Comparison of ENCODE assay signal across 1 cellular context in the genomic region with DNA sequence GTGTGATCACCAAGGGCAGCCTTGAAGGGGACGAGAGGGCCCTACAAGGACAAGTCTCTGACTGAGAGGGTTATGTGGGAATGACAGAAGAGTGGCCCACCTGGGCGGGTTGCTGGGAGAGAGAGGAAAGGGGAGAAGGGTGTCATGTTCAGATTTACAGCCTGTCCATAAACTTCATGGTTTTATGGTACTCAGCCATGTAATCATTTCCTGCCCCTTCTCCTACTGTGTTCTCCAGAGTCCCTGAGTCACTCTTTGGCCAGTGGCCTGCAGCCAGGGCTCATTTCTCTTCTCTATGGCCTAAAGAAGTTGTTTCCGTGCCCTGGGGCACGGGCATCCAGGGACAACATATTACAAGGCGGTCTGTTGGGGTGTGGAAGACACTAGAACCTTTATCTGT.
TF ChIP-seq lines count a peak whose summit lies in the region.

No MANE protein-coding gene starts in this region.

TF ChIP-seq in HEK293, 187 proteins besides CTCF, POLR2A, EP300 and RAD21 (continued from another document and continues in another):
- TF ChIP-seq, protein P1, sequence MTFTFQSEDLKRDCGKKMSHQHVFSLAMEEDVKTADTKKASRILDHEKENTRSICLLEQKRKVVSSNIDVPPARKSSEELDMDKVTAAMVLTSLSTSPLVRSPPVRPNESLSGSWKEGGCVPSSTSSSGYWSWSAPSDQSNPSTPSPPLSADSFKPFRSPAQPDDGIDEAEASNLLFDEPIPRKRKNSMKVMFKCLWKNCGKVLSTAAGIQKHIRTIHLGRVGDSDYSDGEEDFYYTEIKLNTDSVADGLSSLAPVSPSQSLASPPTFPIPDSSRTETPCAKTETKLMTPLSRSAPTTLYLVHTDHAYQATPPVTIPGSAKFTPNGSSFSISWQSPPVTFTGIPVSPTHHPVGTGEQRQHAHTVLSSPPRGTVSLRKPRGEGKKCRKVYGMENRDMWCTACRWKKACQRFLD (tag by site-specific recombination; IDR thresholded peaks at IDR 0.05) = no peak
- TF ChIP-seq BCL11A (tag by site-specific recombination; IDR thresholded peaks at IDR 0.05; ENCODE audit: low read depth) (peak; percentile 82; the same call in 1 of the 2 replicates), ZBTB17 (tag by site-specific recombination; IDR thresholded peaks at IDR 0.05) (no peak), ZNF223 (tag by site-specific recombination; IDR thresholded peaks at IDR 0.05) (no peak), ZNF529 (tag by site-specific recombination; IDR thresholded peaks at IDR 0.05; ENCODE audit: insufficient replicate concordance) (peak; percentile 20), FEZF1 (tag by site-specific recombination; IDR thresholded peaks at IDR 0.05) (peak; percentile 93), ZSCAN16 (tag by site-specific recombination; IDR thresholded peaks at IDR 0.05) (no peak), OVOL3 (tag by site-specific recombination; IDR thresholded peaks at IDR 0.05) (peak; percentile 81), ZNF174 (tag by site-specific recombination; IDR thresholded peaks at IDR 0.05) (no peak), ZNF132 (tag by site-specific recombination; IDR thresholded peaks at IDR 0.05; ENCODE audit: borderline replicate concordance) (no peak), ZNF571 (tag by site-specific recombination; IDR thresholded peaks at IDR 0.05) (no peak), HOXD13 (CRISPR knock-in tag; IDR thresholded peaks at IDR 0.05; ENCODE audit: borderline replicate concordance) (peak; percentile 71; the same call in 1 of the 2 replicates), ZNF221 (tag by site-specific recombination; IDR thresholded peaks at IDR 0.05; ENCODE audit: borderline replicate concordance) (no peak), SP2 (tag by site-specific recombination; IDR thresholded peaks at IDR 0.05) (peak; percentile 37; the same call in 1 of the 2 replicates), ZIC2 (tag by site-specific recombination; IDR thresholded peaks at IDR 0.05) (peak; percentile 77), ZNF114 (tag by site-specific recombination; IDR thresholded peaks at IDR 0.05) (no peak), ZNF423 (tag by site-specific recombination; IDR thresholded peaks at IDR 0.05) (peak; percentile 73; the same call in 1 of the 2 replicates), ZNF660 (tag by site-specific recombination; IDR thresholded peaks at IDR 0.05) (no peak), ZBTB21 (tag by site-specific recombination; IDR thresholded peaks at IDR 0.05) (peak; percentile 70; the same call in 1 of the 2 replicates), ZNF433 (tag by site-specific recombination; IDR thresholded peaks at IDR 0.05; ENCODE audit: low read depth) (no peak), ZNF24 (tag by site-specific recombination; IDR thresholded peaks at IDR 0.05) (peak; percentile 91), ZNF155 (tag by site-specific recombination; IDR thresholded peaks at IDR 0.05) (no peak), MYNN (tag by site-specific recombination; IDR thresholded peaks at IDR 0.05; ENCODE audit: borderline replicate concordance) (no peak), ZNF157 (tag by site-specific recombination; IDR thresholded peaks at IDR 0.05) (no peak), SALL2 (tag by site-specific recombination; IDR thresholded peaks at IDR 0.05; ENCODE audit: borderline replicate concordance) (no peak), ZNF37A (tag by site-specific recombination; IDR thresholded peaks at IDR 0.05) (no peak), GLIS1 (tag by site-specific recombination; IDR thresholded peaks at IDR 0.05) (peak; percentile 93), ZSCAN30 (tag by site-specific recombination; IDR thresholded peaks at IDR 0.05) (peak; percentile 95), ZNF416 (tag by site-specific recombination; IDR thresholded peaks at IDR 0.05) (no peak), KLF1 (tag by site-specific recombination; IDR thresholded peaks at IDR 0.05) (peak; percentile 73), ZNF184 (tag by site-specific recombination; IDR thresholded peaks at IDR 0.05) (peak; percentile 79; the same call in 1 of the 2 replicates), SP7 (tag by site-specific recombination; IDR thresholded peaks at IDR 0.05) (peak; percentile 99), ZNF10 (tag by site-specific recombination; IDR thresholded peaks at IDR 0.05) (peak; percentile 92), ZNF266 (tag by site-specific recombination; IDR thresholded peaks at IDR 0.05; ENCODE audit: low read depth) (no peak), ZNF623 (tag by site-specific recombination; IDR thresholded peaks at IDR 0.05) (0 out of 2 replicates have a peak, but pooled peaks have one; percentile 5), ZNF624 (tag by site-specific recombination; IDR thresholded peaks at IDR 0.05) (no peak), ZNF133 (tag by site-specific recombination; IDR thresholded peaks at IDR 0.05) (no peak), ZNF391 (tag by site-specific recombination; IDR thresholded peaks at IDR 0.05; ENCODE audit: borderline replicate concordance, low read depth) (peak; percentile 92; the same call in 1 of the 2 replicates)
- TF ChIP-seq, protein P2, sequence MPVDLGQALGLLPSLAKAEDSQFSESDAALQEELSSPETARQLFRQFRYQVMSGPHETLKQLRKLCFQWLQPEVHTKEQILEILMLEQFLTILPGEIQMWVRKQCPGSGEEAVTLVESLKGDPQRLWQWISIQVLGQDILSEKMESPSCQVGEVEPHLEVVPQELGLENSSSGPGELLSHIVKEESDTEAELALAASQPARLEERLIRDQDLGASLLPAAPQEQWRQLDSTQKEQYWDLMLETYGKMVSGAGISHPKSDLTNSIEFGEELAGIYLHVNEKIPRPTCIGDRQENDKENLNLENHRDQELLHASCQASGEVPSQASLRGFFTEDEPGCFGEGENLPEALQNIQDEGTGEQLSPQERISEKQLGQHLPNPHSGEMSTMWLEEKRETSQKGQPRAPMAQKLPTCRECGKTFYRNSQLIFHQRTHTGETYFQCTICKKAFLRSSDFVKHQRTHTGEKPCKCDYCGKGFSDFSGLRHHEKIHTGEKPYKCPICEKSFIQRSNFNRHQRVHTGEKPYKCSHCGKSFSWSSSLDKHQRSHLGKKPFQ (tag by site-specific recombination; IDR thresholded peaks at IDR 0.05) = no peak; the same call in none of the 2 replicates
- TF ChIP-seq, protein P3, sequence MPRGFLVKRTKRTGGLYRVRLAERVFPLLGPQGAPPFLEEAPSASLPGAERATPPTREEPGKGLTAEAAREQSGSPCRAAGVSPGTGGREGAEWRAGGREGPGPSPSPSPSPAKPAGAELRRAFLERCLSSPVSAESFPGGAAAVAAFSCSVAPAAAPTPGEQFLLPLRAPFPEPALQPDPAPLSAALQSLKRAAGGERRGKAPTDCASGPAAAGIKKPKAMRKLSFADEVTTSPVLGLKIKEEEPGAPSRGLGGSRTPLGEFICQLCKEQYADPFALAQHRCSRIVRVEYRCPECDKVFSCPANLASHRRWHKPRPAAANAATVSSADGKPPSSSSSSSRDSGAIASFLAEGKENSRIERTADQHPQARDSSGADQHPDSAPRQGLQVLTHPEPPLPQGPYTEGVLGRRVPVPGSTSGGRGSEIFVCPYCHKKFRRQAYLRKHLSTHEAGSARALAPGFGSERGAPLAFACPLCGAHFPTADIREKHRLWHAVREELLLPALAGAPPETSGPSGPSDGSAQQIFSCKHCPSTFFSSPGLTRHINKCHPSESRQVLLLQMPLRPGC (tag by site-specific recombination; IDR thresholded peaks at IDR 0.05) = peak; percentile 94
- TF ChIP-seq, protein P4, sequence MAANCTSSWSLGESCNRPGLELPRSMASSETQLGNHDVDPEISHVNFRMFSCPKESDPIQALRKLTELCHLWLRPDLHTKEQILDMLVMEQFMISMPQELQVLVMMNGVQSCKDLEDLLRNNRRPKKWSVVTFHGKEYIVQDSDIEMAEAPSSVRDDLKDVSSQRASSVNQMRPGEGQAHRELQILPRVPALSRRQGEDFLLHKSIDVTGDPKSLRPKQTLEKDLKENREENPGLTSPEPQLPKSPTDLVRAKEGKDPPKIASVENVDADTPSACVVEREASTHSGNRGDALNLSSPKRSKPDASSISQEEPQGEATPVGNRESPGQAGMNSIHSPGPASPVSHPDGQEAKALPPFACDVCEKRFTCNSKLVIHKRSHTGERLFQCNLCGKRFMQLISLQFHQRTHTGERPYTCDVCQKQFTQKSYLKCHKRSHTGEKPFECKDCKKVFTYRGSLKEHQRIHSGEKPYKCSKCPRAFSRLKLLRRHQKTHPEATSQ (tag by site-specific recombination; IDR thresholded peaks at IDR 0.05) = no peak
- TF ChIP-seq, protein P5, sequence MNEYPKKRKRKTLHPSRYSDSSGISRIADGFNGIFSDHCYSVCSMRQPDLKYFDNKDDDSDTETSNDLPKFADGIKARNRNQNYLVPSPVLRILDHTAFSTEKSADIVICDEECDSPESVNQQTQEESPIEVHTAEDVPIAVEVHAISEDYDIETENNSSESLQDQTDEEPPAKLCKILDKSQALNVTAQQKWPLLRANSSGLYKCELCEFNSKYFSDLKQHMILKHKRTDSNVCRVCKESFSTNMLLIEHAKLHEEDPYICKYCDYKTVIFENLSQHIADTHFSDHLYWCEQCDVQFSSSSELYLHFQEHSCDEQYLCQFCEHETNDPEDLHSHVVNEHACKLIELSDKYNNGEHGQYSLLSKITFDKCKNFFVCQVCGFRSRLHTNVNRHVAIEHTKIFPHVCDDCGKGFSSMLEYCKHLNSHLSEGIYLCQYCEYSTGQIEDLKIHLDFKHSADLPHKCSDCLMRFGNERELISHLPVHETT (tag by site-specific recombination; IDR thresholded peaks at IDR 0.05) = peak; percentile 84
- TF ChIP-seq, protein P6, sequence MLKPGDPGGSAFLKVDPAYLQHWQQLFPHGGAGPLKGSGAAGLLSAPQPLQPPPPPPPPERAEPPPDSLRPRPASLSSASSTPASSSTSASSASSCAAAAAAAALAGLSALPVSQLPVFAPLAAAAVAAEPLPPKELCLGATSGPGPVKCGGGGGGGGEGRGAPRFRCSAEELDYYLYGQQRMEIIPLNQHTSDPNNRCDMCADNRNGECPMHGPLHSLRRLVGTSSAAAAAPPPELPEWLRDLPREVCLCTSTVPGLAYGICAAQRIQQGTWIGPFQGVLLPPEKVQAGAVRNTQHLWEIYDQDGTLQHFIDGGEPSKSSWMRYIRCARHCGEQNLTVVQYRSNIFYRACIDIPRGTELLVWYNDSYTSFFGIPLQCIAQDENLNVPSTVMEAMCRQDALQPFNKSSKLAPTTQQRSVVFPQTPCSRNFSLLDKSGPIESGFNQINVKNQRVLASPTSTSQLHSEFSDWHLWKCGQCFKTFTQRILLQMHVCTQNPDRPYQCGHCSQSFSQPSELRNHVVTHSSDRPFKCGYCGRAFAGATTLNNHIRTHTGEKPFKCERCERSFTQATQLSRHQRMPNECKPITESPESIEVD (tag by site-specific recombination; IDR thresholded peaks at IDR 0.05) = peak; percentile 84
- TF ChIP-seq, protein P7, sequence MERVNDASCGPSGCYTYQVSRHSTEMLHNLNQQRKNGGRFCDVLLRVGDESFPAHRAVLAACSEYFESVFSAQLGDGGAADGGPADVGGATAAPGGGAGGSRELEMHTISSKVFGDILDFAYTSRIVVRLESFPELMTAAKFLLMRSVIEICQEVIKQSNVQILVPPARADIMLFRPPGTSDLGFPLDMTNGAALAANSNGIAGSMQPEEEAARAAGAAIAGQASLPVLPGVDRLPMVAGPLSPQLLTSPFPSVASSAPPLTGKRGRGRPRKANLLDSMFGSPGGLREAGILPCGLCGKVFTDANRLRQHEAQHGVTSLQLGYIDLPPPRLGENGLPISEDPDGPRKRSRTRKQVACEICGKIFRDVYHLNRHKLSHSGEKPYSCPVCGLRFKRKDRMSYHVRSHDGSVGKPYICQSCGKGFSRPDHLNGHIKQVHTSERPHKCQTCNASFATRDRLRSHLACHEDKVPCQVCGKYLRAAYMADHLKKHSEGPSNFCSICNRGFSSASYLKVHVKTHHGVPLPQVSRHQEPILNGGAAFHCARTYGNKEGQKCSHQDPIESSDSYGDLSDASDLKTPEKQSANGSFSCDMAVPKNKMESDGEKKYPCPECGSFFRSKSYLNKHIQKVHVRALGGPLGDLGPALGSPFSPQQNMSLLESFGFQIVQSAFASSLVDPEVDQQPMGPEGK (tag by site-specific recombination; IDR thresholded peaks at IDR 0.05) = peak; percentile 87
- TF ChIP-seq, protein P8, sequence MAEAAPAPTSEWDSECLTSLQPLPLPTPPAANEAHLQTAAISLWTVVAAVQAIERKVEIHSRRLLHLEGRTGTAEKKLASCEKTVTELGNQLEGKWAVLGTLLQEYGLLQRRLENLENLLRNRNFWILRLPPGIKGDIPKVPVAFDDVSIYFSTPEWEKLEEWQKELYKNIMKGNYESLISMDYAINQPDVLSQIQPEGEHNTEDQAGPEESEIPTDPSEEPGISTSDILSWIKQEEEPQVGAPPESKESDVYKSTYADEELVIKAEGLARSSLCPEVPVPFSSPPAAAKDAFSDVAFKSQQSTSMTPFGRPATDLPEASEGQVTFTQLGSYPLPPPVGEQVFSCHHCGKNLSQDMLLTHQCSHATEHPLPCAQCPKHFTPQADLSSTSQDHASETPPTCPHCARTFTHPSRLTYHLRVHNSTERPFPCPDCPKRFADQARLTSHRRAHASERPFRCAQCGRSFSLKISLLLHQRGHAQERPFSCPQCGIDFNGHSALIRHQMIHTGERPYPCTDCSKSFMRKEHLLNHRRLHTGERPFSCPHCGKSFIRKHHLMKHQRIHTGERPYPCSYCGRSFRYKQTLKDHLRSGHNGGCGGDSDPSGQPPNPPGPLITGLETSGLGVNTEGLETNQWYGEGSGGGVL (tag by site-specific recombination; IDR thresholded peaks at IDR 0.05) = peak; percentile 65
- TF ChIP-seq, protein P9, sequence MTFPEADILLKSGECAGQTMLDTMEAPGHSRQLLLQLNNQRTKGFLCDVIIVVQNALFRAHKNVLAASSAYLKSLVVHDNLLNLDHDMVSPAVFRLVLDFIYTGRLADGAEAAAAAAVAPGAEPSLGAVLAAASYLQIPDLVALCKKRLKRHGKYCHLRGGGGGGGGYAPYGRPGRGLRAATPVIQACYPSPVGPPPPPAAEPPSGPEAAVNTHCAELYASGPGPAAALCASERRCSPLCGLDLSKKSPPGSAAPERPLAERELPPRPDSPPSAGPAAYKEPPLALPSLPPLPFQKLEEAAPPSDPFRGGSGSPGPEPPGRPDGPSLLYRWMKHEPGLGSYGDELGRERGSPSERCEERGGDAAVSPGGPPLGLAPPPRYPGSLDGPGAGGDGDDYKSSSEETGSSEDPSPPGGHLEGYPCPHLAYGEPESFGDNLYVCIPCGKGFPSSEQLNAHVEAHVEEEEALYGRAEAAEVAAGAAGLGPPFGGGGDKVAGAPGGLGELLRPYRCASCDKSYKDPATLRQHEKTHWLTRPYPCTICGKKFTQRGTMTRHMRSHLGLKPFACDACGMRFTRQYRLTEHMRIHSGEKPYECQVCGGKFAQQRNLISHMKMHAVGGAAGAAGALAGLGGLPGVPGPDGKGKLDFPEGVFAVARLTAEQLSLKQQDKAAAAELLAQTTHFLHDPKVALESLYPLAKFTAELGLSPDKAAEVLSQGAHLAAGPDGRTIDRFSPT (tag by site-specific recombination; IDR thresholded peaks at IDR 0.05) = peak; percentile 97
- TF ChIP-seq, protein P10, sequence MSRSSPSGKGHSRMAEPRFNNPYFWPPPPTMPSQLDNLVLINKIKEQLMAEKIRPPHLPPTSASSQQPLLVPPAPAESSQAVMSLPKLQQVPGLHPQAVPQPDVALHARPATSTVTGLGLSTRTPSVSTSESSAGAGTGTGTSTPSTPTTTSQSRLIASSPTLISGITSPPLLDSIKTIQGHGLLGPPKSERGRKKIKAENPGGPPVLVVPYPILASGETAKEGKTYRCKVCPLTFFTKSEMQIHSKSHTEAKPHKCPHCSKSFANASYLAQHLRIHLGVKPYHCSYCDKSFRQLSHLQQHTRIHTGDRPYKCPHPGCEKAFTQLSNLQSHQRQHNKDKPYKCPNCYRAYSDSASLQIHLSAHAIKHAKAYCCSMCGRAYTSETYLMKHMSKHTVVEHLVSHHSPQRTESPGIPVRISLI (tag by site-specific recombination; IDR thresholded peaks at IDR 0.05) = peak; percentile 34; the same call in 1 of the 2 replicates
- TF ChIP-seq, protein P11, sequence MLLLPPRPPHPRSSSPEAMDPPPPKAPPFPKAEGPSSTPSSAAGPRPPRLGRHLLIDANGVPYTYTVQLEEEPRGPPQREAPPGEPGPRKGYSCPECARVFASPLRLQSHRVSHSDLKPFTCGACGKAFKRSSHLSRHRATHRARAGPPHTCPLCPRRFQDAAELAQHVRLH (tag by site-specific recombination; IDR thresholded peaks at IDR 0.05) = peak; percentile 82
